In the genomic region with DNA sequence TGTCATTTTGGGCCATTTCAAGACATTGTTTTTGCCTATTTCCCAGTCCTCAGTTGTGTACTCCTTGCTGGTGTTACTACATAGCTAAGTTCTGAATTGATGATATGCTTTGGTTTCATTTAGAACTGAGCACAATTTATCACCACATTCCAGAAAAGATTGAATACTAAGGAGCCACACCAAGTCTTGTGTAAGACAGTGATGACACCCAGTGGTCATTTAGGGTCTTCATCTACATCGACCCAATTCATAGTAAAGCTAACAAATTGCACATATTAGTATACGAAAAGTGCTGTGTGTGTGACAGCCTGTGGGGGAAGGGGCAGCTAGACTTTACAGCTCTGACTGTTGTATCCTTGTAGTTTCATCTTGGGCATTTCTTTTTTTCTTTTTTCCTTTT, we compare ENCODE assay signal across 8 cellular contexts. TPM values are rescaled to one million over a fixed set of nuclear protein-coding genes. Genes with fewer than 3 reads are reported as not detected.
DNase-seq lines count a peak whose midpoint lies in the region; TF ChIP-seq lines count a peak whose summit lies in the region.

No MANE protein-coding gene starts in this region.

- H3K9me3 ChIP-seq in tibial nerve, result no peaks in the 10 kb centered on the region

- no peak overlapping the region for H3K4me3 ChIP-seq in tibial nerve

- no peaks in the 10 kb centered on the region for H3K36me3 ChIP-seq in tibial nerve

- no peak overlapping the region for H3K27ac ChIP-seq in tibial nerve

- WGBS in tibial nerve, 2 donors, result 10 to 13% methylated on average over 2 of the region's 2 CpGs

- peaks cover 0 to 30% of the 10 kb centered on the region in 2 donors for H3K27me3 ChIP-seq in tibial nerve

- no peak for TF ChIP-seq POLR2A in tibial nerve (IDR thresholded peaks at IDR 0.05)

- no peaks in the 10 kb centered on the region for H3K4me1 ChIP-seq in tibial nerve

- peak; percentile 62 for DNase-seq in NCI-H82 (lab: John Stamatoyannopoulos, UW)
- no peak for DNase-seq in NCI-H82 treated with DMSO at 0.1 percent for 48 hours (lab: John Stamatoyannopoulos, UW; ENCODE audit: unreplicated experiment)
- DNase-seq in NCI-H748 treated with DMSO at 0.1 percent for 48 hours (lab: John Stamatoyannopoulos, UW), result peak; percentile 14
- DNase-seq in fibroblast of peridontal ligament (ENCODE audit: extremely low read depth), result peak; percentile 83
- no peak for DNase-seq in tibial nerve (ENCODE audit: low spot score in 2 of 2)
- DNase-seq in foreskin melanocyte, result no peak
- no peak for DNase-seq in activated naive CD4-positive, alpha-beta T cell treated with anti-CD3 and anti-CD28 coated beads, Interleukin-2, amount 50 U/mL, for 16 hours
- no peak for DNase-seq in superior temporal gyrus (ENCODE audit: extremely low spot score)

- TF ChIP-seq CTCF in tibial nerve (IDR thresholded peaks at IDR 0.05), result peak in 4 of 5 experiments; percentile 8 to 39 (median 18)

- no peak for TF ChIP-seq EP300 in tibial nerve (IDR thresholded peaks at IDR 0.05)

RNA-seq across cellular contexts. Expression of a gene that starts 10.9 kb away (rescaled TPM):
- not detected for total RNA-seq in tibial nerve

RNA-seq across cellular contexts. Expression of a gene that starts 28.3 kb away (rescaled TPM):
- under 1 TPM in 1 of 4 donors, not detected in 3; 0.44 TPM for total RNA-seq in tibial nerve

Comparison
In these comparisons a context has a peak if more than half of its experiments do, and no peak if none do; other contexts are left out.
1. DNase-seq: peak in NCI-H82 (single experiment), NCI-H748 treated with DMSO at 0.1 percent for 48 hours (single experiment) and fibroblast of peridontal ligament (single experiment); none in NCI-H82 treated with DMSO at 0.1 percent for 48 hours (single experiment), tibial nerve (0 of 2), foreskin melanocyte (single experiment), activated naive CD4-positive, alpha-beta T cell treated with anti-CD3 and anti-CD28 coated beads, Interleukin-2, amount 50 U/mL, for 16 hours (single experiment) and superior temporal gyrus (single experiment).